22 cellular contexts compared by ENCODE assay signal in the genomic region with DNA sequence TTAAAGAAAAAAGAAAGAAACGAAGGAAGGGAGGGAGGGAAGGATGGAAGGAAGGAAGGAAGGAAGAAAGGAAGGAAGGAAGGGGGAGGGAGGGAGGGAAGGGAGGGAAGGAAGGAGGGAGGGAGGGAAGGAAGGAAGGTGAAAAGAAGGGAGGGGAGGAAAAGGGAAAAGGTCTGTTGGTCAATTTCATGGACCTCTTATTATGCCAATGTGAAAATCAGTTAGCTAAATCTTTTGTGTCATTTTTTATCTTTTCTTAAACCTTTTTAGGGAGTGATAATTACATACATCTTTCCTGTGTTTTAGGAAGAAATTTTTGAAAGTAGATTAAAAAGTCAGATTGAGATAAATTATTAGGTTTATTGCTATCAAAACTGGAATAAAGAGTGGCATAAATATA.
"Had no signal": no experiment of that assay in that cellular context is flagged by ENCODE, and none has a peak within 500 bp of the region (broad histone marks: within the 10 kb centered on the region; RNA-seq: fewer than 3 reads in every experiment).

No MANE protein-coding gene starts in this region.

- H3K4me3 Mint-ChIP-seq: activated naive CD4-positive, alpha-beta T cell treated with anti-CD3 and anti-CD28 coated beads, Interleukin-2, amount 10 ng/mL, durations not matched to agents 7 days and 5 days; memory B cell; naive thymus-derived CD8-positive, alpha-beta T cell had no signal

- DNase-seq: activated CD4-positive, alpha-beta T cell treated with anti-CD3 and anti-CD28 coated beads, Interleukin-2, amount 50 U/mL, for 1 hour; activated CD4-positive, CD25-positive, alpha-beta regulatory T cell treated with anti-CD3 and anti-CD28 coated beads, Interleukin-2, amount 50 U/mL, for 72 hours; activated CD8-positive, alpha-beta memory T cell treated with anti-CD3 and anti-CD28 coated beads for 24 hours; activated CD8-positive, alpha-beta memory T cell treated with anti-CD3 and anti-CD28 coated beads, Interleukin-2, amount 50 U/mL, for 48 hours; activated effector memory CD4-positive, alpha-beta T cell treated with Interleukin-2 at 50 U/mL for 16 hours; activated naive CD4-positive, alpha-beta T cell treated with anti-CD3 and anti-CD28 coated beads, Interleukin-2, amount 10 ng/mL, durations not matched to agents 7 days and 5 days; activated T-cell treated with anti-CD3 and anti-CD28 coated beads, Interleukin-2, amount 50 U/mL, for 48 hours; aorta; effector CD4-positive, alpha-beta T cell; heart left ventricle; left ventricle myocardium superior; naive thymus-derived CD8-positive, alpha-beta T cell; sigmoid colon; stimulated activated CD8-positive, alpha-beta memory T cell treated with anti-CD3 and anti-CD28 coated beads, Interleukin-4, amount 100 ng/mL, for 48 hours; stimulated activated naive CD4-positive, alpha-beta T cell; T-helper 2 cell had no signal

- H3K27me3 ChIP-seq: gastroesophageal sphincter, heart left ventricle, sigmoid colon, tibial nerve had no signal

- H3K36me3 ChIP-seq: gastroesophageal sphincter, heart left ventricle, sigmoid colon, tibial nerve had no signal

- H3K4me1 Mint-ChIP-seq: activated naive CD4-positive, alpha-beta T cell treated with anti-CD3 and anti-CD28 coated beads, Interleukin-2, amount 10 ng/mL, durations not matched to agents 7 days and 5 days; memory B cell had no signal

- H3K27ac ChIP-seq: gastroesophageal sphincter, parathyroid adenoma, sigmoid colon, tibial nerve, VCaP had no signal

- ATAC-seq: esophagus mucosa; gastroesophageal sphincter; naive thymus-derived CD8-positive, alpha-beta T cell had no signal

- H3K79me2 ChIP-seq: parathyroid adenoma had no signal

- H3K9me3 Mint-ChIP-seq: activated naive CD4-positive, alpha-beta T cell treated with anti-CD3 and anti-CD28 coated beads, Interleukin-2, amount 10 ng/mL, durations not matched to agents 7 days and 5 days; memory B cell had no signal

- H3K4me3 ChIP-seq: gastroesophageal sphincter, heart left ventricle, sigmoid colon, tibial nerve had no signal

- H3K9ac ChIP-seq: parathyroid adenoma had no signal

- H3K9me3 ChIP-seq: gastroesophageal sphincter, sigmoid colon, tibial nerve had no signal

- H3K27me3 Mint-ChIP-seq: activated naive CD4-positive, alpha-beta T cell treated with anti-CD3 and anti-CD28 coated beads, Interleukin-2, amount 10 ng/mL, durations not matched to agents 7 days and 5 days; memory B cell had no signal

- H3K27ac Mint-ChIP-seq: activated naive CD4-positive, alpha-beta T cell treated with anti-CD3 and anti-CD28 coated beads, Interleukin-2, amount 10 ng/mL, durations not matched to agents 7 days and 5 days; memory B cell had no signal
